Comparison of ENCODE assay signal across 2 cellular contexts in genomic region chr2:18536697-18537096, GRCh38.
TF ChIP-seq lines count a peak whose summit lies in the region.

No MANE protein-coding gene starts in this region.

TF ChIP-seq in HepG2, 621 proteins besides CTCF, POLR2A, EP300 and RAD21:
- TF ChIP-seq YEATS4 (CRISPR knock-in tag; IDR thresholded peaks at IDR 0.05; ENCODE audit: borderline replicate concordance) (no peak), ZNF629 (CRISPR knock-in tag; conservative IDR thresholded peaks at IDR 0.05) (peak; percentile 62)
TF ChIP-seq in HepG2: peak in this region for 1.

TF ChIP-seq in K562, 482 proteins besides CTCF, POLR2A, EP300 and RAD21:
- TF ChIP-seq FOXK1 (CRISPR knock-in tag; IDR thresholded peaks at IDR 0.05; ENCODE audit: borderline replicate concordance) (no peak), MTA3 (IDR thresholded peaks at IDR 0.05; ENCODE audit: borderline replicate concordance) (no peak), PYGO2 (tag; IDR thresholded peaks at IDR 0.05) (no peak), ILK (tag; IDR thresholded peaks at IDR 0.05; ENCODE audit: borderline replicate concordance, low read depth) (no peak), RBM25 (IDR thresholded peaks at IDR 0.05; ENCODE audit: low read depth, low read length, severe bottlenecking) (peak; percentile 52), ZNF766 (CRISPR knock-in tag; conservative IDR thresholded peaks at IDR 0.05) (no peak)
